ENCODE assay signal across 8 cellular contexts in the genomic region with DNA sequence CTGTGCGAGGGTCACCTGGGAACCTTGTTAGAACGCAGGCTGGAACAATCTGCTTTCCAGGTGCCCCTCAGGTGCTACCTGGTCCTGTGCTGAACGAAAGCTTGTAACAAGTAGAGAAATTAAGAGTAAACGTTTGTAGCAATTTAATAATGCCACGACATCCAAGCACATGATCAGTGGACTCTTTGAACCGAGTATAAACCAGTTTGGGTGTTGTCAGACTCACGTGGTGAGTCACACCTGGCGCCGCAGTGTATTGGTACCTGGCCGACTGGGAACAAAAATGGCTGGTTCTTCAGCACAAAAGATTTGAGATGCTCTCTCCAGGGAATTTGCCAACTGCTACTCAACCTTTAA. TPM values are rescaled to one million over a fixed set of nuclear protein-coding genes. Genes with fewer than 3 reads are reported as not detected.
DNase-seq lines count a peak whose midpoint lies in the region; ATAC-seq, FAIRE-seq and TF ChIP-seq lines count a peak whose summit lies in the region.

No MANE protein-coding gene starts in this region.

- no peak overlapping the region for H3K27ac Mint-ChIP-seq in activated CD4-positive, alpha-beta memory T cell treated with anti-CD3 and anti-CD28 coated beads, Interleukin-2, amount 10 ng/mL, durations not matched to agents 7 days and 5 days
- H3K27ac Mint-ChIP-seq in activated CD4-positive, alpha-beta memory T cell treated with anti-CD3 and anti-CD28 coated beads for 36 hours: no peak overlapping the region

- peak overlapping the region; percentile 92 for H3K4me2 ChIP-seq in keratinocyte (ENCODE audit: control insufficient read depth, extremely low read depth, insufficient read depth, low read depth, low read length)

- peaks cover 16% of the 10 kb centered on the region for H4K20me1 ChIP-seq in keratinocyte (ENCODE audit: control insufficient read depth, extremely low read depth, insufficient read depth, low read length)

- WGBS in suprapubic skin: 23% methylated on average over 10 of the region's 10 CpGs

- peak overlapping the region; percentile 96 for H3K9ac ChIP-seq in keratinocyte (ENCODE audit: control insufficient read depth, extremely low read depth, insufficient read depth, low read length)

- H3K9me3 Mint-ChIP-seq in activated CD4-positive, alpha-beta memory T cell treated with anti-CD3 and anti-CD28 coated beads, Interleukin-2, amount 10 ng/mL, durations not matched to agents 7 days and 5 days: no peaks in the 10 kb centered on the region
- H3K9me3 Mint-ChIP-seq in activated CD4-positive, alpha-beta memory T cell treated with anti-CD3 and anti-CD28 coated beads for 36 hours: no peaks in the 10 kb centered on the region

- H3K9me1 ChIP-seq in keratinocyte (ENCODE audit: control insufficient read depth, extremely low read depth, insufficient read depth, low read length): no peaks in the 10 kb centered on the region

- H3K27me3 ChIP-seq in keratinocyte (ENCODE audit: control insufficient read depth, extremely low read depth, insufficient read depth, low read length) (no peaks in the 10 kb centered on the region), suprapubic skin (peaks cover 3% of the 10 kb centered on the region)

- H3K4me1 Mint-ChIP-seq in activated CD4-positive, alpha-beta memory T cell treated with anti-CD3 and anti-CD28 coated beads, Interleukin-2, amount 10 ng/mL, durations not matched to agents 7 days and 5 days: peaks cover 11% of the 10 kb centered on the region
- H3K4me1 Mint-ChIP-seq in activated CD4-positive, alpha-beta memory T cell treated with anti-CD3 and anti-CD28 coated beads for 36 hours (ENCODE audit: low read depth): peaks cover 17% of the 10 kb centered on the region

- H3K27ac ChIP-seq in keratinocyte (ENCODE audit: control insufficient read depth, insufficient read depth, low read length) (peak overlapping the region; percentile 98), suprapubic skin (peak overlapping the region; percentile 97)

- DNase-seq in activated CD4-positive, alpha-beta memory T cell treated with anti-CD3 and anti-CD28 coated beads, Interleukin-2, amount 10 ng/mL, durations not matched to agents 7 days and 5 days: no peak
- DNase-seq in activated CD4-positive, alpha-beta memory T cell treated with anti-CD3 and anti-CD28 coated beads for 36 hours: no peak
- no peak for DNase-seq in keratinocyte (ENCODE audit: low read depth, low spot score)
- peak in 1 of 2 donors; percentile 71 for DNase-seq in suprapubic skin (ENCODE audit: low spot score in 2 of 2)
- no peak for DNase-seq in activated CD4-positive, CD25-positive, alpha-beta regulatory T cell treated with anti-CD3 and anti-CD28 coated beads, Interleukin-2, amount 50 U/mL, for 72 hours

- H3K79me2 ChIP-seq in keratinocyte (ENCODE audit: control insufficient read depth, insufficient read depth, low read length): peaks cover 40% of the 10 kb centered on the region

- peak overlapping the region; percentile 91 for H3K4me3 ChIP-seq in WI38 (ENCODE audit: low read depth, low read length)
- H3K4me3 ChIP-seq in keratinocyte (ENCODE audit: control insufficient read depth in 2 of 3, extremely low read depth in 1 of 3, insufficient read depth in 2 of 3, low read depth in 1 of 3, low read length in 3 of 3): peak overlapping the region; percentile 88 to 99 (median 90)
- peak overlapping the region; percentile 92 for H3K4me3 ChIP-seq in suprapubic skin

- dilution Hi-C loops in keratinocyte (cut with MboI; ENCODE audit: extremely low pct_ligation_motif_present, low sequenced_read_pairs): no loop called here

- TF ChIP-seq POLR2A in suprapubic skin (IDR thresholded peaks at IDR 0.05): no peak

- POLR2A ChIA-PET in activated CD4-positive, alpha-beta memory T cell treated with anti-CD3 and anti-CD28 coated beads, Interleukin-2, amount 10 ng/mL, durations not matched to agents 7 days and 5 days (lab: Charles Lee): no interaction called here
- POLR2A ChIA-PET in activated CD4-positive, alpha-beta memory T cell treated with anti-CD3 and anti-CD28 coated beads for 36 hours (lab: Charles Lee): no interaction called here

- ATAC-seq in GM18909 (IDR thresholded peaks at IDR 0.05; ENCODE audit: poor library complexity, unreplicated experiment) (no peak), GM21447 (IDR thresholded peaks at IDR 0.05; ENCODE audit: unreplicated experiment) (no peak)

- CTCF ChIA-PET in activated CD4-positive, alpha-beta memory T cell treated with anti-CD3 and anti-CD28 coated beads, Interleukin-2, amount 10 ng/mL, durations not matched to agents 7 days and 5 days (lab: Charles Lee): no interaction called here
- CTCF ChIA-PET in activated CD4-positive, alpha-beta memory T cell treated with anti-CD3 and anti-CD28 coated beads for 36 hours (lab: Charles Lee): no interaction called here

- H3K36me3 ChIP-seq in keratinocyte (ENCODE audit: control insufficient read depth in 2 of 2, extremely low read depth in 1 of 2, insufficient read depth in 2 of 2, low read length in 2 of 2) (no peaks in the 10 kb centered on the region), suprapubic skin (no peaks in the 10 kb centered on the region)

- H3K9me3 ChIP-seq in keratinocyte (ENCODE audit: control insufficient read depth, low read depth, low read length) (no peaks in the 10 kb centered on the region), suprapubic skin (no peaks in the 10 kb centered on the region)

- peak overlapping the region; percentile 2 for H3K4me3 Mint-ChIP-seq in activated CD4-positive, alpha-beta memory T cell treated with anti-CD3 and anti-CD28 coated beads, Interleukin-2, amount 10 ng/mL, durations not matched to agents 7 days and 5 days
- no peak overlapping the region for H3K4me3 Mint-ChIP-seq in activated CD4-positive, alpha-beta memory T cell treated with anti-CD3 and anti-CD28 coated beads for 36 hours

- intact Hi-C loops in activated CD4-positive, alpha-beta memory T cell treated with anti-CD3 and anti-CD28 coated beads for 36 hours (cut with micrococcal nuclease): loop anchor here (2.0 to 5.0 kb wide), 2 partner anchors 244 to 325 kb away; no protein-coding TSS in a partner anchor

- peak overlapping the region; percentile 79 for H2AFZ ChIP-seq in keratinocyte (ENCODE audit: control insufficient read depth, low read length)

- FAIRE-seq in keratinocyte (lab: Jason Lieb, UNC): peak; percentile 84

- H3K4me1 ChIP-seq in keratinocyte (ENCODE audit: control insufficient read depth, extremely low read depth, insufficient read depth, low read length): peaks cover 25% of the 10 kb centered on the region
- H3K4me1 ChIP-seq in suprapubic skin: peaks cover 40% of the 10 kb centered on the region

- TF ChIP-seq EP300 in suprapubic skin (IDR thresholded peaks at IDR 0.05): no peak

- H3K27me3 Mint-ChIP-seq in activated CD4-positive, alpha-beta memory T cell treated with anti-CD3 and anti-CD28 coated beads, Interleukin-2, amount 10 ng/mL, durations not matched to agents 7 days and 5 days: peaks cover 45% of the 10 kb centered on the region
- H3K27me3 Mint-ChIP-seq in activated CD4-positive, alpha-beta memory T cell treated with anti-CD3 and anti-CD28 coated beads for 36 hours: peaks cover 55% of the 10 kb centered on the region

- no peak for TF ChIP-seq CTCF in WI38 (IDR thresholded peaks at IDR 0.05; ENCODE audit: low read depth, low read length)
- TF ChIP-seq CTCF in keratinocyte (optimal IDR thresholded peaks at IDR 0.05 in 1 of 3, IDR thresholded peaks at IDR 0.05 in 1 of 3, conservative IDR thresholded peaks at IDR 0.05 in 1 of 3; ENCODE audit: extremely low read depth in 1 of 3, insufficient read depth in 2 of 3, low read length in 3 of 3): no peak
- TF ChIP-seq CTCF in suprapubic skin (IDR thresholded peaks at IDR 0.05): no peak

- no peaks in the 10 kb centered on the region for H3K36me3 Mint-ChIP-seq in activated CD4-positive, alpha-beta memory T cell treated with anti-CD3 and anti-CD28 coated beads, Interleukin-2, amount 10 ng/mL, durations not matched to agents 7 days and 5 days (ENCODE audit: low read depth)
- H3K36me3 Mint-ChIP-seq in activated CD4-positive, alpha-beta memory T cell treated with anti-CD3 and anti-CD28 coated beads for 36 hours: no peaks in the 10 kb centered on the region

RNA-seq across cellular contexts. Expression of a gene that starts 0.9 kb away (rescaled TPM):
- total RNA-seq in activated CD4-positive, alpha-beta memory T cell treated with anti-CD3 and anti-CD28 coated beads, Interleukin-2, amount 10 ng/mL, durations not matched to agents 7 days and 5 days: under 1 TPM in 1 of 2 experiments, not detected in 1; 0.23 TPM
- total RNA-seq in activated CD4-positive, alpha-beta memory T cell treated with anti-CD3 and anti-CD28 coated beads for 36 hours: under 1 TPM; 0.21 to 0.34 TPM
- polyA plus RNA-seq in keratinocyte: 16.1 to 22.5 TPM (median 22.0 TPM) in 3 replicates
- polyA plus RNA-seq in keratinocyte (2011; ENCODE audit: low read depth): 28.7 TPM
- 20.3 and 20.9 TPM in 2 replicates for polyA plus RNA-seq in keratinocyte (2011; cell fraction: cytosol; rRNA removed)
- polyA plus RNA-seq in keratinocyte (2011; cell fraction: nucleus; rRNA removed): 53.3 and 53.4 TPM in 2 replicates
- 14.8 and 47.7 TPM in 2 replicates for polyA plus RNA-seq in keratinocyte (2012; ENCODE audit: low replicate concordance)
- 43.8 to 125 TPM (median 75.8 TPM) in 3 replicates for polyA minus RNA-seq in keratinocyte
- 44.9 TPM for polyA minus RNA-seq in keratinocyte (2011; cell fraction: cytosol; rRNA and poly(A)+ RNA removed)
- polyA minus RNA-seq in keratinocyte (2011; cell fraction: nucleus; rRNA and poly(A)+ RNA removed): 59.8 and 125 TPM in 2 replicates
- 100 to 1,000 TPM in 1 of 4 donors, 10 to 100 TPM in 3; 37.7 to 109 (median 64.6) TPM for total RNA-seq in suprapubic skin

Comparison
In these comparisons a context has a peak if more than half of its experiments do, and no peak if none do; other contexts are left out.
1. RNA of a gene that starts 0.9 kb away (total RNA-seq): 37.7 to 109 TPM in suprapubic skin; 0.21 to 0.34 TPM in activated CD4-positive, alpha-beta memory T cell treated with anti-CD3 and anti-CD28 coated beads for 36 hours and 0.23 TPM in activated CD4-positive, alpha-beta memory T cell treated with anti-CD3 and anti-CD28 coated beads, Interleukin-2, amount 10 ng/mL, durations not matched to agents 7 days and 5 days; every median in the first group is over 10 times any median in the second.
2. Peak in every context shown above with its lines, with median percentiles within 50 percentile points of each other: H3K4me3 ChIP-seq.